15 cellular contexts compared by ENCODE assay signal in genomic region chr1:154403983-154404382, GRCh38. TPM values are rescaled to one million over a fixed set of nuclear protein-coding genes. Genes with fewer than 3 reads are reported as not detected.
A peak's percentile ranks its signal among the peaks of the same experiment; 100 is the strongest.
DNase-seq lines count a peak whose midpoint lies in the region; ATAC-seq and TF ChIP-seq lines count a peak whose summit lies in the region.
"Had no signal": no experiment of that assay in that cellular context is flagged by ENCODE, and none has a peak within 500 bp of the region (broad histone marks: within the 10 kb centered on the region; RNA-seq: fewer than 3 reads in every experiment).

No MANE protein-coding gene starts in this region.

- peaks cover 34 to 78% (median 53%) of the 10 kb centered on the region in 4 donors for H3K4me1 Mint-ChIP-seq in CD4-positive, alpha-beta memory T cell
- peaks cover 78% of the 10 kb centered on the region for H3K4me1 Mint-ChIP-seq in activated CD8-positive, alpha-beta T cell treated with anti-CD3 and anti-CD28 coated beads for 36 hours (ENCODE audit: low read depth)
- H3K4me1 Mint-ChIP-seq in naive thymus-derived CD4-positive, alpha-beta T cell: peaks cover 38 to 67% (median 63%) of the 10 kb centered on the region in 7 donors

- no peak for TF ChIP-seq CTCF in activated CD8-positive, alpha-beta T cell treated with anti-CD3 and anti-CD28 coated beads for 36 hours (IDR thresholded peaks at IDR 0.05)
- TF ChIP-seq CTCF in left lung (IDR thresholded peaks at IDR 0.05) (no peak), vagina (IDR thresholded peaks at IDR 0.05) (no peak)

- no peak for TF ChIP-seq POLR2A in vagina (IDR thresholded peaks at IDR 0.05)

- H3K4me3 Mint-ChIP-seq in CD4-positive, alpha-beta memory T cell: peak overlapping the region; percentile 41 to 91 (median 89)
- H3K4me3 Mint-ChIP-seq in activated CD8-positive, alpha-beta T cell treated with anti-CD3 and anti-CD28 coated beads for 36 hours: no peak overlapping the region
- peak overlapping the region; percentile 35 to 97 (median 90) for H3K4me3 Mint-ChIP-seq in naive thymus-derived CD4-positive, alpha-beta T cell

- H3K9me3 ChIP-seq in BLaER1 treated with 17β-estradiol and CSF1 and Interleukin-3, amounts not matched to agents 10 nM and 100 nM (replicated peaks in 1 of 11): no peaks in the 10 kb centered on the region
- H3K9me3 ChIP-seq in CD4-positive, alpha-beta memory T cell (ENCODE audit: control insufficient read depth in 1 of 2, low read length in 2 of 2): no peaks in the 10 kb centered on the region
- no peaks in the 10 kb centered on the region for H3K9me3 ChIP-seq in naive thymus-derived CD4-positive, alpha-beta T cell (ENCODE audit: control insufficient read depth in 2 of 3, low read length in 3 of 3)
- H3K9me3 ChIP-seq in left lung: no peaks in the 10 kb centered on the region
- H3K9me3 ChIP-seq in vagina: no peaks in the 10 kb centered on the region
- H3K9me3 ChIP-seq: adrenal gland had no signal

- DNase-seq in CD4-positive, alpha-beta memory T cell: no peak
- no peak for DNase-seq in activated CD8-positive, alpha-beta T cell treated with anti-CD3 and anti-CD28 coated beads for 36 hours
- no peak for DNase-seq in naive thymus-derived CD4-positive, alpha-beta T cell
- DNase-seq in HuH-7 (ENCODE audit: low spot score) (no peak), left lung (no peak), vagina (ENCODE audit: extremely low spot score in 2 of 2) (no peak)
- DNase-seq: effector CD4-positive, alpha-beta T cell; H7; islet precursor cell; mesenchymal stem cell; NCI-H1092 had no signal

- peak overlapping the region in 6 of 10 experiments; percentile 1 to 97 (median 96); a peak in 8 of 20 replicates for H3K4me3 ChIP-seq in BLaER1 treated with 17β-estradiol and CSF1 and Interleukin-3, amounts not matched to agents 10 nM and 100 nM
- H3K4me3 ChIP-seq in CD4-positive, alpha-beta memory T cell (ENCODE audit: low read length in 2 of 2): peak overlapping the region in 1 of 2 donors; percentile 17
- peak overlapping the region; percentile 72 for H3K4me3 ChIP-seq in naive thymus-derived CD4-positive, alpha-beta T cell (ENCODE audit: low read length)
- no peak overlapping the region for H3K4me3 ChIP-seq in left lung
- no peak overlapping the region for H3K4me3 ChIP-seq in vagina

- peak overlapping the region; percentile 83 to 100 (median 93) for H3K4me2 ChIP-seq in BLaER1 treated with 17β-estradiol and CSF1 and Interleukin-3, amounts not matched to agents 10 nM and 100 nM

- intact Hi-C loops in CD4-positive, alpha-beta memory T cell (cut with micrococcal nuclease): loop anchor here (1.0 to 2.0 kb wide), 3 partner anchors 18 to 143 kb away; no protein-coding TSS in a partner anchor
- intact Hi-C loops in activated CD8-positive, alpha-beta T cell treated with anti-CD3 and anti-CD28 coated beads for 36 hours (cut with micrococcal nuclease): no loop called here
- intact Hi-C loops in naive thymus-derived CD4-positive, alpha-beta T cell (cut with micrococcal nuclease): loop anchor here in 1 of 2 donors (2.0 to 10.0 kb wide), 3 partner anchors 143 to 551 kb away; partner anchors contain the start of genes PBXIP1 and UBE2Q1
- intact Hi-C loops in left lung (cut with DNase I): no loop called here
- intact Hi-C loops in vagina (cut with DNase I): loop anchor here (10.0 kb wide), 1 partner anchor 151 kb away; the partner anchor contains the start of gene UBE2Q1

- H3K27me3 Mint-ChIP-seq in CD4-positive, alpha-beta memory T cell: no peaks in the 10 kb centered on the region
- no peaks in the 10 kb centered on the region for H3K27me3 Mint-ChIP-seq in activated CD8-positive, alpha-beta T cell treated with anti-CD3 and anti-CD28 coated beads for 36 hours
- peaks cover 0 to 4% (median 0%) of the 10 kb centered on the region in 5 donors for H3K27me3 Mint-ChIP-seq in naive thymus-derived CD4-positive, alpha-beta T cell

- peak overlapping the region in 10 of 11 experiments; percentile 95 to 99 (median 98); a peak in 21 of 22 replicates for H3K27ac ChIP-seq in BLaER1 treated with 17β-estradiol and CSF1 and Interleukin-3, amounts not matched to agents 10 nM and 100 nM
- peak overlapping the region; percentile 68 for H3K27ac ChIP-seq in CD4-positive, alpha-beta memory T cell (ENCODE audit: low read depth, low read length)
- H3K27ac ChIP-seq in naive thymus-derived CD4-positive, alpha-beta T cell (ENCODE audit: low read depth, low read length): peak overlapping the region; percentile 75
- peak overlapping the region in 1 of 2 donors; percentile 99 for H3K27ac ChIP-seq in left lung
- H3K27ac ChIP-seq in vagina: no peak overlapping the region

- H4K20me1 ChIP-seq in BLaER1 treated with 17β-estradiol and CSF1 and Interleukin-3, amounts not matched to agents 10 nM and 100 nM: peaks cover 0 to 20% (median 16%) of the 10 kb centered on the region in 11 experiments; a peak in 19 of 22 replicates

- CTCF ChIA-PET in CD4-positive, alpha-beta memory T cell (lab: Charles Lee; ENCODE audit: partially characterized antibody): interaction anchor here (0.9 to 10.0 kb wide), 27 partner anchors 10 to 226 kb away, joined by 3 to 106 read pairs (median 7); partner anchors contain the start of gene ATP8B2
- CTCF ChIA-PET in activated CD8-positive, alpha-beta T cell treated with anti-CD3 and anti-CD28 coated beads for 36 hours (lab: Charles Lee): interaction anchor here (0.7 to 2.1 kb wide), 16 partner anchors 11 to 205 kb away, joined by 3 to 11 read pairs (median 4); partner anchors contain the start of gene ATP8B2
- CTCF ChIA-PET in naive thymus-derived CD4-positive, alpha-beta T cell (lab: Charles Lee): interaction anchor here (0.6 to 7.1 kb wide), 25 partner anchors 13 to 228 kb away, joined by 3 to 44 read pairs (median 6); no protein-coding TSS in a partner anchor

- H3K27me3 ChIP-seq in BLaER1 treated with 17β-estradiol and CSF1 and Interleukin-3, amounts not matched to agents 10 nM and 100 nM: peaks cover 0 to 9% (median 0%) of the 10 kb centered on the region in 11 experiments; a peak in 2 of 22 replicates
- H3K27me3 ChIP-seq in CD4-positive, alpha-beta memory T cell (ENCODE audit: insufficient read depth, low read length): no peaks in the 10 kb centered on the region
- H3K27me3 ChIP-seq in naive thymus-derived CD4-positive, alpha-beta T cell (ENCODE audit: control insufficient read depth in 2 of 2, insufficient read depth in 2 of 2, low read length in 2 of 2): no peaks in the 10 kb centered on the region
- H3K27me3 ChIP-seq in left lung: no peaks in the 10 kb centered on the region
- no peaks in the 10 kb centered on the region for H3K27me3 ChIP-seq in vagina
- H3K27me3 ChIP-seq: adrenal gland had no signal

- H3K36me3 ChIP-seq in BLaER1 treated with 17β-estradiol and CSF1 and Interleukin-3, amounts not matched to agents 10 nM and 100 nM: peaks cover 0 to 24% (median 6%) of the 10 kb centered on the region in 11 experiments; a peak in 12 of 22 replicates
- H3K36me3 ChIP-seq in CD4-positive, alpha-beta memory T cell (ENCODE audit: insufficient read depth, low read length): no peaks in the 10 kb centered on the region
- H3K36me3 ChIP-seq in naive thymus-derived CD4-positive, alpha-beta T cell (ENCODE audit: control insufficient read depth in 2 of 3, insufficient read depth in 3 of 3, low read length in 3 of 3): peaks cover 0 to 8% (median 0%) of the 10 kb centered on the region in 3 experiments
- H3K36me3 ChIP-seq in left lung (no peaks in the 10 kb centered on the region), vagina (no peaks in the 10 kb centered on the region)
- H3K36me3 ChIP-seq: adrenal gland had no signal

- peaks cover 0 to 15% of the 10 kb centered on the region in 2 donors for H3K36me3 Mint-ChIP-seq in CD4-positive, alpha-beta memory T cell
- H3K36me3 Mint-ChIP-seq in activated CD8-positive, alpha-beta T cell treated with anti-CD3 and anti-CD28 coated beads for 36 hours (ENCODE audit: low read depth): no peaks in the 10 kb centered on the region
- no peaks in the 10 kb centered on the region for H3K36me3 Mint-ChIP-seq in naive thymus-derived CD4-positive, alpha-beta T cell

- POLR2A ChIA-PET in CD4-positive, alpha-beta memory T cell (lab: Charles Lee; ENCODE audit: partially characterized antibody): interaction anchor here (0.8 to 11.9 kb wide), 14 partner anchors 7 to 681 kb away, joined by 3 to 324 read pairs (median 53); partner anchors contain the start of gene ATP8B2
- POLR2A ChIA-PET in activated CD8-positive, alpha-beta T cell treated with anti-CD3 and anti-CD28 coated beads for 36 hours (lab: Charles Lee): interaction anchor here (0.9 to 1.5 kb wide), 6 partner anchors 17 to 69 kb away, joined by 3 to 6 read pairs (median 4); no protein-coding TSS in a partner anchor
- POLR2A ChIA-PET in naive thymus-derived CD4-positive, alpha-beta T cell (lab: Charles Lee): interaction anchor here (0.8 to 8.8 kb wide), 23 partner anchors 12 to 185 kb away, joined by 3 to 159 read pairs (median 6); partner anchors contain the start of gene ATP8B2

- H3K9ac ChIP-seq in BLaER1 treated with 17β-estradiol and CSF1 and Interleukin-3, amounts not matched to agents 10 nM and 100 nM: peak overlapping the region in 10 of 11 experiments; percentile 46 to 99 (median 98); a peak in 19 of 22 replicates

- peaks cover 68 to 86% (median 71%) of the 10 kb centered on the region in 10 experiments for H3K4me1 ChIP-seq in BLaER1 treated with 17β-estradiol and CSF1 and Interleukin-3, amounts not matched to agents 10 nM and 100 nM
- peaks cover 66% of the 10 kb centered on the region for H3K4me1 ChIP-seq in CD4-positive, alpha-beta memory T cell (ENCODE audit: insufficient read depth, low read length)
- peaks cover 47 to 57% of the 10 kb centered on the region in 2 donors for H3K4me1 ChIP-seq in naive thymus-derived CD4-positive, alpha-beta T cell (ENCODE audit: control insufficient read depth in 2 of 2, insufficient read depth in 2 of 2, low read length in 2 of 2)
- H3K4me1 ChIP-seq in left lung: peaks cover 14 to 82% of the 10 kb centered on the region in 2 donors
- H3K4me1 ChIP-seq in vagina: peaks cover 33% of the 10 kb centered on the region

- H3K27ac Mint-ChIP-seq in CD4-positive, alpha-beta memory T cell: peak overlapping the region; percentile 89 to 97 (median 92)
- H3K27ac Mint-ChIP-seq in activated CD8-positive, alpha-beta T cell treated with anti-CD3 and anti-CD28 coated beads for 36 hours: peak overlapping the region; percentile 25
- peak overlapping the region in 8 of 9 donors; percentile 87 to 97 (median 94) for H3K27ac Mint-ChIP-seq in naive thymus-derived CD4-positive, alpha-beta T cell

- no peak for ATAC-seq in activated CD8-positive, alpha-beta T cell treated with anti-CD3 and anti-CD28 coated beads for 36 hours
- ATAC-seq in naive thymus-derived CD4-positive, alpha-beta T cell: no peak
- ATAC-seq in left lung: no peak

- no peaks in the 10 kb centered on the region for H3K9me3 Mint-ChIP-seq in CD4-positive, alpha-beta memory T cell
- H3K9me3 Mint-ChIP-seq in activated CD8-positive, alpha-beta T cell treated with anti-CD3 and anti-CD28 coated beads for 36 hours: no peaks in the 10 kb centered on the region
- no peaks in the 10 kb centered on the region for H3K9me3 Mint-ChIP-seq in naive thymus-derived CD4-positive, alpha-beta T cell

RNA-seq across cellular contexts. Expression of gene IL6R, which starts 1.2 kb away (rescaled TPM):
- total RNA-seq in CD4-positive, alpha-beta memory T cell: 100 to 1,000 TPM; 101 to 106 TPM
- polyA plus RNA-seq in CD4-positive, alpha-beta memory T cell: 10 to 100 TPM; 54.6 to 73.0 TPM
- total RNA-seq in activated CD8-positive, alpha-beta T cell treated with anti-CD3 and anti-CD28 coated beads for 36 hours: 1 to 10 TPM; 2.2 to 2.5 TPM
- 10 to 100 TPM in 4 of 5 experiments, 1 to 10 TPM in 1; 5.2 to 91.6 (median 85.6) TPM for total RNA-seq in naive thymus-derived CD4-positive, alpha-beta T cell
- polyA plus RNA-seq in naive thymus-derived CD4-positive, alpha-beta T cell: 10 to 100 TPM; 55.1 to 66.3 TPM
- total RNA-seq in left lung (10 to 100 TPM; 45.0 to 65.3 TPM), vagina (50.8 TPM)
- total RNA-seq: OCI-LY7 had no signal
- polyA plus RNA-seq: neural cell had no signal

Comparison
In these comparisons a context has a peak if more than half of its experiments do, and no peak if none do; other contexts are left out.
1. H3K4me3 ChIP-seq: peak in BLaER1 treated with 17β-estradiol and CSF1 and Interleukin-3, amounts not matched to agents 10 nM and 100 nM (6 of 10) and naive thymus-derived CD4-positive, alpha-beta T cell (single experiment); none in left lung (0 of 2) and vagina (0 of 2).
2. H3K27ac Mint-ChIP-seq: peak in every context shown above with its lines; median percentile 94 in naive thymus-derived CD4-positive, alpha-beta T cell; 92 in CD4-positive, alpha-beta memory T cell; 25 in activated CD8-positive, alpha-beta T cell treated with anti-CD3 and anti-CD28 coated beads for 36 hours.
3. intact Hi-C loops: an anchor here in CD4-positive, alpha-beta memory T cell (1.0 to 2.0 kb wide) and vagina (10.0 kb wide); none called in activated CD8-positive, alpha-beta T cell treated with anti-CD3 and anti-CD28 coated beads for 36 hours and left lung.